In genomic region chr3:52015431-52016256, GRCh38 we compare ENCODE assay signal across 22 cellular contexts. TPM values are rescaled to one million over a fixed set of nuclear protein-coding genes. Genes with fewer than 3 reads are reported as not detected.
DNase-seq lines count a peak whose midpoint lies in the region; TF ChIP-seq lines count a peak whose summit lies in the region.
"Had no signal": no experiment of that assay in that cellular context is flagged by ENCODE, and none has a peak within 500 bp of the region (broad histone marks: within the 10 kb centered on the region; RNA-seq: fewer than 3 reads in every experiment).

No MANE protein-coding gene starts in this region.

- TF ChIP-seq CTCF in mesothelial cell of epicardium (IDR thresholded peaks at IDR 0.05; ENCODE audit: unreplicated experiment), result no peak
- no peak for TF ChIP-seq CTCF in GM13977 (IDR thresholded peaks at IDR 0.05; ENCODE audit: extremely low read depth, insufficient read depth, missing control alignments)
- TF ChIP-seq CTCF in endodermal cell (conservative IDR thresholded peaks at IDR 0.05), result no peak

- H3K27me3 Mint-ChIP-seq in mesothelial cell of epicardium (ENCODE audit: low read depth), result no peaks in the 10 kb centered on the region
- H3K27me3 Mint-ChIP-seq in endodermal cell (ENCODE audit: insufficient read depth), result peaks cover 2% of the 10 kb centered on the region
- H3K27me3 Mint-ChIP-seq: activated CD4-positive, alpha-beta memory T cell treated with anti-CD3 and anti-CD28 coated beads for 36 hours; activated naive CD8-positive, alpha-beta T cell; activated T-cell treated with anti-CD3 and anti-CD28 coated beads, Interleukin-2, amount 50 U/mL, for 24 hours; natural killer cell treated with Interleukin-12 subunit alpha and Interleukin-12 subunit beta and Interleukin-15 and Interleukin-18, amount 100 ng/mL, for 72 hours; stimulated activated naive CD8-positive, alpha-beta T cell treated with anti-CD3 and anti-CD28 coated beads, Interleukin-15, Interleukin-2, amounts not matched to agents 100 ng/mL and 50 ng/mL, for 24 hours had no signal

- no peak overlapping the region for H3K9ac ChIP-seq in endodermal cell (ENCODE audit: extremely low read depth, low read length, poor library complexity, severe bottlenecking)
- H3K9ac ChIP-seq: GM23248 had no signal

- no peak overlapping the region for H3K4me3 ChIP-seq in endodermal cell (ENCODE audit: low read length)
- H3K4me3 ChIP-seq: esophagus squamous epithelium, GM23248, heart left ventricle, upper lobe of right lung had no signal

- H3K4me1 ChIP-seq in endodermal cell (ENCODE audit: control insufficient read depth, insufficient read depth, low read length), result no peaks in the 10 kb centered on the region

- 93 to 95% methylated on average over 4 to 13 of the region's 13 CpGs for WGBS in endodermal cell (ENCODE audit: insufficient coverage in 1 of 2, insufficient read length in 1 of 2), 2 experiments

- no peaks in the 10 kb centered on the region for H3K27me3 ChIP-seq in endodermal cell (ENCODE audit: control insufficient read depth, insufficient read depth, low read length, poor library complexity, severe bottlenecking)
- H3K27me3 ChIP-seq: esophagus squamous epithelium, heart left ventricle, upper lobe of right lung had no signal

- H3K4me1 Mint-ChIP-seq in mesothelial cell of epicardium (peaks cover 8% of the 10 kb centered on the region), endodermal cell (no peaks in the 10 kb centered on the region)
- H3K4me1 Mint-ChIP-seq: B cell had no signal

- H3K4me3 Mint-ChIP-seq in mesothelial cell of epicardium (no peak overlapping the region), endodermal cell (no peak overlapping the region)
- H3K4me3 Mint-ChIP-seq: activated CD4-positive, alpha-beta memory T cell treated with anti-CD3 and anti-CD28 coated beads for 36 hours; activated naive CD8-positive, alpha-beta T cell; activated T-cell treated with anti-CD3 and anti-CD28 coated beads, Interleukin-2, amount 50 U/mL, for 24 hours; B cell; natural killer cell treated with Interleukin-12 subunit alpha and Interleukin-12 subunit beta and Interleukin-15 and Interleukin-18, amount 100 ng/mL, for 72 hours; stimulated activated naive CD8-positive, alpha-beta T cell treated with anti-CD3 and anti-CD28 coated beads, Interleukin-15, Interleukin-2, amounts not matched to agents 100 ng/mL and 50 ng/mL, for 24 hours had no signal

- in situ Hi-C loops in GM13977 (cut with MboI; ENCODE audit: low pct_unique_long_range_greater_than_20kb, low sequenced_read_pairs, unreplicated experiment), result no loop called here

- DNase-seq in NCI-H1105 (lab: John Stamatoyannopoulos, UW) (peak; percentile 14), NCI-H748 treated with DMSO at 0.1 percent for 48 hours (lab: John Stamatoyannopoulos, UW) (peak; percentile 22), mesothelial cell of epicardium (ENCODE audit: low spot score in 2 of 2, unreplicated experiment in 2 of 2) (no peak), GM13977 (ENCODE audit: low spot score) (no peak), amniotic stem cell (lab: John Stamatoyannopoulos, UW) (no peak), endodermal cell (no peak)
- DNase-seq: activated CD4-positive, alpha-beta memory T cell treated with anti-CD3 and anti-CD28 coated beads for 36 hours; activated T-cell treated with anti-CD3 and anti-CD28 coated beads, Interleukin-2, amount 50 U/mL, for 24 hours; DMS 273 treated with DMSO at 0.1 percent for 48 hours; esophagus squamous epithelium; GM23248; heart left ventricle; KG1; NCI-H1694 treated with DMSO at 0.1 percent for 48 hours; NCI-H526 treated with DMSO at 0.1 percent for 48 hours; SW 1271 had no signal

- no peak overlapping the region for H3K27ac ChIP-seq in endodermal cell (ENCODE audit: low read depth, low read length)
- H3K27ac ChIP-seq: esophagus squamous epithelium, GM23248, HL-60, upper lobe of right lung had no signal

- H3K36me3 ChIP-seq in endodermal cell (ENCODE audit: control insufficient read depth, insufficient read depth, low read length), result no peaks in the 10 kb centered on the region
- H3K36me3 ChIP-seq: esophagus squamous epithelium, heart left ventricle, upper lobe of right lung had no signal

- no peaks in the 10 kb centered on the region for H3K9me3 Mint-ChIP-seq in mesothelial cell of epicardium
- H3K9me3 Mint-ChIP-seq in endodermal cell, result no peaks in the 10 kb centered on the region
- H3K9me3 Mint-ChIP-seq: activated CD4-positive, alpha-beta memory T cell treated with anti-CD3 and anti-CD28 coated beads for 36 hours; activated T-cell treated with anti-CD3 and anti-CD28 coated beads, Interleukin-2, amount 50 U/mL, for 24 hours; natural killer cell treated with Interleukin-12 subunit alpha and Interleukin-12 subunit beta and Interleukin-15 and Interleukin-18, amount 100 ng/mL, for 72 hours; stimulated activated naive CD8-positive, alpha-beta T cell treated with anti-CD3 and anti-CD28 coated beads, Interleukin-15, Interleukin-2, amounts not matched to agents 100 ng/mL and 50 ng/mL, for 24 hours had no signal

- H3K9me3 ChIP-seq in endodermal cell (ENCODE audit: control insufficient read depth, low read length), result no peaks in the 10 kb centered on the region
- H3K9me3 ChIP-seq: esophagus squamous epithelium, heart left ventricle, upper lobe of right lung had no signal

- H3K27ac Mint-ChIP-seq in mesothelial cell of epicardium, result peak overlapping the region; percentile 49
- H3K27ac Mint-ChIP-seq in endodermal cell, result no peak overlapping the region
- H3K27ac Mint-ChIP-seq: activated CD4-positive, alpha-beta memory T cell treated with anti-CD3 and anti-CD28 coated beads for 36 hours; activated naive CD8-positive, alpha-beta T cell; activated T-cell treated with anti-CD3 and anti-CD28 coated beads, Interleukin-2, amount 50 U/mL, for 24 hours; B cell; natural killer cell treated with Interleukin-12 subunit alpha and Interleukin-12 subunit beta and Interleukin-15 and Interleukin-18, amount 100 ng/mL, for 72 hours; stimulated activated naive CD8-positive, alpha-beta T cell treated with anti-CD3 and anti-CD28 coated beads, Interleukin-15, Interleukin-2, amounts not matched to agents 100 ng/mL and 50 ng/mL, for 24 hours had no signal

- H3K36me3 Mint-ChIP-seq in mesothelial cell of epicardium (no peaks in the 10 kb centered on the region), endodermal cell (ENCODE audit: low read depth) (no peaks in the 10 kb centered on the region)
- H3K36me3 Mint-ChIP-seq: activated CD4-positive, alpha-beta memory T cell treated with anti-CD3 and anti-CD28 coated beads for 36 hours; activated naive CD8-positive, alpha-beta T cell; natural killer cell treated with Interleukin-12 subunit alpha and Interleukin-12 subunit beta and Interleukin-15 and Interleukin-18, amount 100 ng/mL, for 72 hours had no signal

RNA-seq across cellular contexts. Expression of gene RPL29, which starts 19.9 kb away (rescaled TPM):
- total RNA-seq in mesothelial cell of epicardium (1,237 to 1,322 TPM (median 1,301 TPM) in 3 replicates), endodermal cell (1,000 to 10,000 TPM; 1,325 to 1,600 TPM)
- polyA plus RNA-seq in endodermal cell (2013, experiment 1 of 2), result 1,775 TPM
- 1,656 TPM for polyA plus RNA-seq in endodermal cell (2013, experiment 2 of 2)

RNA-seq across cellular contexts. Expression of gene ACY1, which starts 32.3 kb away (rescaled TPM):
- total RNA-seq in mesothelial cell of epicardium, result 47.8 to 59.0 TPM (median 58.7 TPM) in 3 replicates
- 10 to 100 TPM; 58.2 to 69.4 TPM for total RNA-seq in endodermal cell
- polyA plus RNA-seq in endodermal cell (2013, experiment 1 of 2), result 26.0 TPM
- 22.8 TPM for polyA plus RNA-seq in endodermal cell (2013, experiment 2 of 2)

RNA-seq across cellular contexts. Expression of gene DUSP7, which starts 40.7 kb away (rescaled TPM):
- total RNA-seq in mesothelial cell of epicardium, result 32.0 to 34.6 TPM (median 32.2 TPM) in 3 replicates
- 10 to 100 TPM; 14.2 to 16.7 TPM for total RNA-seq in endodermal cell
- 11.4 TPM for polyA plus RNA-seq in endodermal cell (2013, experiment 1 of 2)
- polyA plus RNA-seq in endodermal cell (2013, experiment 2 of 2), result 9.9 TPM

RNA-seq across cellular contexts. Expression of gene ABHD14A, which starts 40.8 kb away (rescaled TPM):
- 13.7 to 15.5 TPM (median 14.8 TPM) in 3 replicates for total RNA-seq in mesothelial cell of epicardium
- 10 to 100 TPM in 1 of 2 donors, 1 to 10 TPM in 1; 9.6 to 10.1 TPM for total RNA-seq in endodermal cell
- polyA plus RNA-seq in endodermal cell (2013, experiment 1 of 2), result 14.9 TPM
- polyA plus RNA-seq in endodermal cell (2013, experiment 2 of 2), result 15.1 TPM

RNA-seq across cellular contexts. Expression of gene ABHD14B, which starts 41.8 kb away (rescaled TPM):
- total RNA-seq in mesothelial cell of epicardium (25.9 to 27.2 TPM (median 26.0 TPM) in 3 replicates), endodermal cell (10 to 100 TPM; 11.4 to 12.9 TPM)
- polyA plus RNA-seq in endodermal cell (2013, experiment 1 of 2), result 10.4 TPM
- polyA plus RNA-seq in endodermal cell (2013, experiment 2 of 2), result 8.6 TPM

Comparison
In these comparisons a context has a peak if more than half of its experiments do, and no peak if none do; other contexts are left out.
1. DNase-seq: peak in NCI-H1105 (single experiment) and NCI-H748 treated with DMSO at 0.1 percent for 48 hours (single experiment); none in mesothelial cell of epicardium (0 of 2), GM13977 (single experiment), amniotic stem cell (single experiment) and endodermal cell (single experiment).